ENCODE assay signal across 18 cellular contexts in the genomic region with DNA sequence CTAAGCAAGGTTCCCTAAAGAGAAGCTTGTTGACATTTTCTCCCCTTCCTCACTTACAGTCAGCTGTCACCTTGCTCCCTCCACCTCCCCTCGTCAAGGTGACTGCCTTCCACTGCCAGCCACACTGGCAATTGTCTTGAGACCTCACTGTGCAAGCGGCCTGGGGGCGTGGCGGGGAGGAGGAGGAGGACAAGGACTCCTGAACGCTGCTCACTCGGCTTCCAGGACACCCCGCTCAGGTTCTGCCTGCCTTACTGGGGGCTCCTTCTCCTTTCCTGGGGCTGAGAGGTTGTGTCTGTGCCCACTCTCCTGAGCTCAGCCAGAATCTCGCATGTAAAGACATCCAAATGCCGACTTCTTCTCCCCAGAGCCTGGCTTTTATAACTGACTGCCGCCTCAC.
"Had no signal": no experiment of that assay in that cellular context is flagged by ENCODE, and none has a peak within 500 bp of the region (broad histone marks: within the 10 kb centered on the region; RNA-seq: fewer than 3 reads in every experiment).

No MANE protein-coding gene starts in this region.

- H2AFZ ChIP-seq: parathyroid adenoma had no signal

- H3K4me3 ChIP-seq: ascending aorta, spleen, suprapubic skin, upper lobe of right lung had no signal

- H3K4me1 ChIP-seq: ascending aorta, parathyroid adenoma, suprapubic skin had no signal

- H3K4me3 Mint-ChIP-seq: activated CD4-positive, alpha-beta memory T cell treated with anti-CD3 and anti-CD28 coated beads, Interleukin-2, amount 10 ng/mL, durations not matched to agents 7 days and 5 days; activated CD8-positive, alpha-beta memory T cell treated with anti-CD3 and anti-CD28 coated beads, Interleukin-2, amount 10 ng/mL, durations not matched to agents 7 days and 5 days; activated naive CD4-positive, alpha-beta T cell treated with anti-CD3 and anti-CD28 coated beads for 36 hours; activated T-cell treated with anti-CD3 and anti-CD28 coated beads, Interleukin-2, amount 50 U/mL, for 24 hours; effector memory CD8-positive, alpha-beta T cell had no signal

- H3K9me3 Mint-ChIP-seq: activated CD4-positive, alpha-beta memory T cell treated with anti-CD3 and anti-CD28 coated beads, Interleukin-2, amount 10 ng/mL, durations not matched to agents 7 days and 5 days; activated naive CD4-positive, alpha-beta T cell treated with anti-CD3 and anti-CD28 coated beads for 36 hours; activated T-cell treated with anti-CD3 and anti-CD28 coated beads, Interleukin-2, amount 50 U/mL, for 24 hours; effector memory CD8-positive, alpha-beta T cell had no signal

- H3K9ac ChIP-seq: parathyroid adenoma had no signal

- DNase-seq: activated CD4-positive, alpha-beta memory T cell treated with anti-CD3 and anti-CD28 coated beads, Interleukin-2, amount 10 ng/mL, durations not matched to agents 7 days and 5 days; activated CD4-positive, alpha-beta T cell treated with anti-CD3 and anti-CD28 coated beads for 48 hours; activated CD4-positive, CD25-positive, alpha-beta regulatory T cell; activated CD8-positive, alpha-beta memory T cell treated with anti-CD3 and anti-CD28 coated beads, Interleukin-2, amount 10 ng/mL, durations not matched to agents 7 days and 5 days; activated naive CD4-positive, alpha-beta T cell treated with anti-CD3 and anti-CD28 coated beads for 36 hours; activated T-cell treated with anti-CD3 and anti-CD28 coated beads, Interleukin-2, amount 50 U/mL, for 24 hours; effector memory CD8-positive, alpha-beta T cell; foreskin fibroblast; hypothalamus; spleen; stimulated activated naive CD4-positive, alpha-beta T cell treated with Interleukin-2 at 50 U/mL for 16 hours; T1000; upper lobe of right lung had no signal

- H3K27me3 Mint-ChIP-seq: activated CD4-positive, alpha-beta memory T cell treated with anti-CD3 and anti-CD28 coated beads, Interleukin-2, amount 10 ng/mL, durations not matched to agents 7 days and 5 days; activated CD8-positive, alpha-beta memory T cell treated with anti-CD3 and anti-CD28 coated beads, Interleukin-2, amount 10 ng/mL, durations not matched to agents 7 days and 5 days; activated T-cell treated with anti-CD3 and anti-CD28 coated beads, Interleukin-2, amount 50 U/mL, for 24 hours; effector memory CD8-positive, alpha-beta T cell had no signal

- FAIRE-seq: keratinocyte had no signal

- H3K27ac Mint-ChIP-seq: activated CD4-positive, alpha-beta memory T cell treated with anti-CD3 and anti-CD28 coated beads, Interleukin-2, amount 10 ng/mL, durations not matched to agents 7 days and 5 days; activated CD8-positive, alpha-beta memory T cell treated with anti-CD3 and anti-CD28 coated beads, Interleukin-2, amount 10 ng/mL, durations not matched to agents 7 days and 5 days; activated naive CD4-positive, alpha-beta T cell treated with anti-CD3 and anti-CD28 coated beads for 36 hours; activated T-cell treated with anti-CD3 and anti-CD28 coated beads, Interleukin-2, amount 50 U/mL, for 24 hours; effector memory CD8-positive, alpha-beta T cell had no signal

- H3K27ac ChIP-seq: epithelial cell of prostate, parathyroid adenoma, suprapubic skin had no signal

- H3K9me3 ChIP-seq: ascending aorta, spleen, suprapubic skin, upper lobe of right lung had no signal

- H3K27me3 ChIP-seq: ascending aorta, spleen, suprapubic skin, upper lobe of right lung had no signal

- ATAC-seq: activated CD8-positive, alpha-beta memory T cell treated with anti-CD3 and anti-CD28 coated beads, Interleukin-2, amount 10 ng/mL, durations not matched to agents 7 days and 5 days; effector memory CD8-positive, alpha-beta T cell had no signal
